In genomic region chr4:38160487-38161207, GRCh38 we compare ENCODE assay signal across 8 cellular contexts.
DNase-seq lines count a peak whose midpoint lies in the region; ATAC-seq and TF ChIP-seq lines count a peak whose summit lies in the region.

No MANE protein-coding gene starts in this region.

- no peaks in the 10 kb centered on the region for H3K27me3 Mint-ChIP-seq in Calu3 (ENCODE audit: unreplicated experiment)

- peaks cover 0 to 27% of the 10 kb centered on the region in 2 donors for H3K4me1 ChIP-seq in adrenal gland (replicated peaks in 1 of 2)
- H3K4me1 ChIP-seq in iPS-20b (ENCODE audit: insufficient read depth, low read length): peaks cover 10% of the 10 kb centered on the region; the same call in 1 of the 2 replicates

- H3K4me3 Mint-ChIP-seq in Calu3 (ENCODE audit: low read depth, unreplicated experiment): peak overlapping the region; percentile 10

- CTCF ChIA-PET in Calu3 (lab: Charles Lee): interaction anchor here (0.6 to 1.4 kb wide), 7 partner anchors 16 to 580 kb away, joined by 3 to 9 read pairs (median 3); no protein-coding TSS in a partner anchor

- peaks cover 5% of the 10 kb centered on the region for H3K9me3 Mint-ChIP-seq in Calu3 (ENCODE audit: low read depth, unreplicated experiment)

- DNase-seq in Calu3 (peak; percentile 62), adrenal gland (peak; percentile 40 to 86 (median 75)), pons (ENCODE audit: low spot score) (no peak)
- peak; percentile 15 for DNase-seq in stimulated activated CD8-positive, alpha-beta memory T cell treated with anti-CD3 and anti-CD28 coated beads, Interleukin-12 subunit alpha, Interleukin-12 subunit beta, amount 100 ng/mL, for 1 hour (ENCODE audit: low read depth)

- H3K27me3 ChIP-seq in adrenal gland: no peaks in the 10 kb centered on the region
- H3K27me3 ChIP-seq in iPS-20b (ENCODE audit: insufficient read depth, low read length): no peaks in the 10 kb centered on the region

- peaks cover 32% of the 10 kb centered on the region for H3K36me3 Mint-ChIP-seq in Calu3 (ENCODE audit: insufficient read depth, unreplicated experiment)

- ATAC-seq in GM21360 (IDR thresholded peaks at IDR 0.05; ENCODE audit: unreplicated experiment): peak; percentile 95
- ATAC-seq in HG03558 (IDR thresholded peaks at IDR 0.05; ENCODE audit: extremely low read depth, unreplicated experiment): peak; percentile 90

- H3K36me3 ChIP-seq in adrenal gland (replicated peaks in 1 of 2) (no peaks in the 10 kb centered on the region), iPS-20b (ENCODE audit: insufficient read depth, low read depth, low read length) (no peaks in the 10 kb centered on the region)

- BruUV-seq in Calu3 (replicated peaks; lab: Mats Ljungman, UMichigan): no TSS peak

- peaks cover 67% of the 10 kb centered on the region for H3K4me1 Mint-ChIP-seq in Calu3 (ENCODE audit: low read depth, unreplicated experiment)

- H3K27ac ChIP-seq in adrenal gland: peak overlapping the region; percentile 60 to 92 (median 65)
- H3K27ac ChIP-seq in iPS-20b (ENCODE audit: low read length): no peak overlapping the region

- H3K9me3 ChIP-seq in adrenal gland (replicated peaks in 1 of 3) (no peaks in the 10 kb centered on the region), iPS-20b (ENCODE audit: insufficient read depth, low read depth, low read length) (peaks cover 8% of the 10 kb centered on the region; the same call in 1 of the 2 replicates)

- TF ChIP-seq POLR2A in adrenal gland (IDR thresholded peaks at IDR 0.05): peak in 1 of 2 donors; percentile 3

- H3K27ac Mint-ChIP-seq in Calu3 (ENCODE audit: unreplicated experiment): peak overlapping the region; percentile 93

- H3K4me3 ChIP-seq in adrenal gland (no peak overlapping the region), iPS-20b (ENCODE audit: low read length) (no peak overlapping the region)

- H3K9ac ChIP-seq in iPS-20b (ENCODE audit: low read depth, low read length): peak overlapping the region; percentile 14; the same call in 1 of the 2 replicates

- 15 to 28% (median 16%) methylated on average over 3 of the region's 3 CpGs for WGBS in adrenal gland, 4 donors

- intact Hi-C loops in Calu3 (cut with micrococcal nuclease; ENCODE audit: unreplicated experiment) (loop anchor here (5.0 kb wide), 2 partner anchors 83 to 567 kb away; no protein-coding TSS in a partner anchor), adrenal gland (cut with DNase I) (no loop called here)

- no peak for TF ChIP-seq CTCF in Calu3 (IDR thresholded peaks at IDR 0.05; ENCODE audit: unreplicated experiment)
- no peak for TF ChIP-seq CTCF in adrenal gland (IDR thresholded peaks at IDR 0.05)

TF ChIP-seq in PFSK-1, 5 proteins besides CTCF, POLR2A, EP300 and RAD21:
- TF ChIP-seq SIN3A (IDR thresholded peaks at IDR 0.05; ENCODE audit: borderline replicate concordance, insufficient read depth, low read length): peak; percentile 89; the same call in 1 of the 2 replicates
- TF ChIP-seq, protein P1, sequence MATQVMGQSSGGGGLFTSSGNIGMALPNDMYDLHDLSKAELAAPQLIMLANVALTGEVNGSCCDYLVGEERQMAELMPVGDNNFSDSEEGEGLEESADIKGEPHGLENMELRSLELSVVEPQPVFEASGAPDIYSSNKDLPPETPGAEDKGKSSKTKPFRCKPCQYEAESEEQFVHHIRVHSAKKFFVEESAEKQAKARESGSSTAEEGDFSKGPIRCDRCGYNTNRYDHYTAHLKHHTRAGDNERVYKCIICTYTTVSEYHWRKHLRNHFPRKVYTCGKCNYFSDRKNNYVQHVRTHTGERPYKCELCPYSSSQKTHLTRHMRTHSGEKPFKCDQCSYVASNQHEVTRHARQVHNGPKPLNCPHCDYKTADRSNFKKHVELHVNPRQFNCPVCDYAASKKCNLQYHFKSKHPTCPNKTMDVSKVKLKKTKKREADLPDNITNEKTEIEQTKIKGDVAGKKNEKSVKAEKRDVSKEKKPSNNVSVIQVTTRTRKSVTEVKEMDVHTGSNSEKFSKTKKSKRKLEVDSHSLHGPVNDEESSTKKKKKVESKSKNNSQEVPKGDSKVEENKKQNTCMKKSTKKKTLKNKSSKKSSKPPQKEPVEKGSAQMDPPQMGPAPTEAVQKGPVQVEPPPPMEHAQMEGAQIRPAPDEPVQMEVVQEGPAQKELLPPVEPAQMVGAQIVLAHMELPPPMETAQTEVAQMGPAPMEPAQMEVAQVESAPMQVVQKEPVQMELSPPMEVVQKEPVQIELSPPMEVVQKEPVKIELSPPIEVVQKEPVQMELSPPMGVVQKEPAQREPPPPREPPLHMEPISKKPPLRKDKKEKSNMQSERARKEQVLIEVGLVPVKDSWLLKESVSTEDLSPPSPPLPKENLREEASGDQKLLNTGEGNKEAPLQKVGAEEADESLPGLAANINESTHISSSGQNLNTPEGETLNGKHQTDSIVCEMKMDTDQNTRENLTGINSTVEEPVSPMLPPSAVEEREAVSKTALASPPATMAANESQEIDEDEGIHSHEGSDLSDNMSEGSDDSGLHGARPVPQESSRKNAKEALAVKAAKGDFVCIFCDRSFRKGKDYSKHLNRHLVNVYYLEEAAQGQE (IDR thresholded peaks at IDR 0.05; ENCODE audit: insufficient read depth in 1 of 2, low read depth in 2 of 2, low read length in 2 of 2): no peak
